Comparison of ENCODE assay signal across 9 cellular contexts in genomic region chr1:3562712-3563111, GRCh38.
"Had no signal": no experiment of that assay in that cellular context is flagged by ENCODE, and none has a peak within 500 bp of the region (broad histone marks: within the 10 kb centered on the region; RNA-seq: fewer than 3 reads in every experiment).

No MANE protein-coding gene starts in this region.

- H3K9me3 Mint-ChIP-seq: GM23338, H9 had no signal

- H3K4me3 Mint-ChIP-seq: GM23338, H9, IgD-negative memory B cell had no signal

- H3K27ac ChIP-seq: KMS-11 had no signal

- DNase-seq: H9, HCEC 1CT, KBM-7 had no signal

- H2AFZ ChIP-seq: GM23338 had no signal

- H3K9ac ChIP-seq: KMS-11 had no signal

- H3K4me2 ChIP-seq: GM23338, KMS-11 had no signal

- H3K27ac Mint-ChIP-seq: GM23338, IgD-negative memory B cell had no signal

- ATAC-seq: GM23338 had no signal

- FAIRE-seq: H1, H54, HTR-8/SVneo had no signal

- H3K4me3 ChIP-seq: GM23338 had no signal

- H3K4me1 Mint-ChIP-seq: GM23338, H9, IgD-negative memory B cell had no signal
